In genomic region chr4:48235050-48235449, GRCh38 we compare ENCODE assay signal across 1 cellular context.
TF ChIP-seq lines count a peak whose summit lies in the region.

No MANE protein-coding gene starts in this region.

TF ChIP-seq in K562, 482 proteins besides CTCF, POLR2A, EP300 and RAD21 (continued from another document):
- TF ChIP-seq CREB3 (tag; conservative IDR thresholded peaks at IDR 0.05; ENCODE audit: low read depth) (0 out of 2 replicates have a peak, but pooled peaks have one; percentile 57), DDX20 (tag; IDR thresholded peaks at IDR 0.05; ENCODE audit: low read depth) (0 out of 2 replicates have a peak, but pooled peaks have one; percentile 31), GATA2 (CRISPR knock-in tag; IDR thresholded peaks at IDR 0.05) (no peak), HSF4 (CRISPR knock-in tag; IDR thresholded peaks at IDR 0.05; ENCODE audit: borderline replicate concordance) (0 out of 2 replicates have a peak, but pooled peaks have one; percentile 55), RBFOX2 (IDR thresholded peaks at IDR 0.05; ENCODE audit: low read depth, low read length) (no peak), RFX7 (CRISPR knock-in tag; IDR thresholded peaks at IDR 0.05) (no peak), ZNF23 (CRISPR knock-in tag; IDR thresholded peaks at IDR 0.05) (peak; percentile 55; the same call in 1 of the 2 replicates), SMAD4 (CRISPR knock-in tag; conservative IDR thresholded peaks at IDR 0.05) (peak; percentile 68), ZNF311 (CRISPR knock-in tag; IDR thresholded peaks at IDR 0.05) (peak; percentile 88), ZNF668 (CRISPR knock-in tag; IDR thresholded peaks at IDR 0.05) (0 out of 2 replicates have a peak, but pooled peaks have one; percentile 60), ZNF592 (IDR thresholded peaks at IDR 0.05) (peak; percentile 85)
- TF ChIP-seq, protein P1, sequence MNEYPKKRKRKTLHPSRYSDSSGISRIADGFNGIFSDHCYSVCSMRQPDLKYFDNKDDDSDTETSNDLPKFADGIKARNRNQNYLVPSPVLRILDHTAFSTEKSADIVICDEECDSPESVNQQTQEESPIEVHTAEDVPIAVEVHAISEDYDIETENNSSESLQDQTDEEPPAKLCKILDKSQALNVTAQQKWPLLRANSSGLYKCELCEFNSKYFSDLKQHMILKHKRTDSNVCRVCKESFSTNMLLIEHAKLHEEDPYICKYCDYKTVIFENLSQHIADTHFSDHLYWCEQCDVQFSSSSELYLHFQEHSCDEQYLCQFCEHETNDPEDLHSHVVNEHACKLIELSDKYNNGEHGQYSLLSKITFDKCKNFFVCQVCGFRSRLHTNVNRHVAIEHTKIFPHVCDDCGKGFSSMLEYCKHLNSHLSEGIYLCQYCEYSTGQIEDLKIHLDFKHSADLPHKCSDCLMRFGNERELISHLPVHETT (CRISPR knock-in tag; conservative IDR thresholded peaks at IDR 0.05 in 1 of 2, IDR thresholded peaks at IDR 0.05 in 1 of 2): 0 out of 4 replicates have a peak, but pooled peaks of 1 of the 2 experiments have one; percentile 39
- TF ChIP-seq, protein P2, sequence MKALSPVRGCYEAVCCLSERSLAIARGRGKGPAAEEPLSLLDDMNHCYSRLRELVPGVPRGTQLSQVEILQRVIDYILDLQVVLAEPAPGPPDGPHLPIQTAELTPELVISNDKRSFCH (CRISPR knock-in tag; IDR thresholded peaks at IDR 0.05): no peak
- TF ChIP-seq, protein P2 (tag; IDR thresholded peaks at IDR 0.05): 0 out of 2 replicates have a peak, but pooled peaks have one; percentile 38
- TF ChIP-seq, protein P3, sequence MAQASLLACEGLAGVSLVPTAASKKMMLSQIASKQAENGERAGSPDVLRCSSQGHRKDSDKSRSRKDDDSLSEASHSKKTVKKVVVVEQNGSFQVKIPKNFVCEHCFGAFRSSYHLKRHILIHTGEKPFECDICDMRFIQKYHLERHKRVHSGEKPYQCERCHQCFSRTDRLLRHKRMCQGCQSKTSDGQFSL (CRISPR knock-in tag; IDR thresholded peaks at IDR 0.05): no peak
- TF ChIP-seq, protein P3 (tag; IDR thresholded peaks at IDR 0.05): peak in 1 of 2 experiments; percentile 59; a peak in 1 of 4 replicates
- TF ChIP-seq, protein P4, sequence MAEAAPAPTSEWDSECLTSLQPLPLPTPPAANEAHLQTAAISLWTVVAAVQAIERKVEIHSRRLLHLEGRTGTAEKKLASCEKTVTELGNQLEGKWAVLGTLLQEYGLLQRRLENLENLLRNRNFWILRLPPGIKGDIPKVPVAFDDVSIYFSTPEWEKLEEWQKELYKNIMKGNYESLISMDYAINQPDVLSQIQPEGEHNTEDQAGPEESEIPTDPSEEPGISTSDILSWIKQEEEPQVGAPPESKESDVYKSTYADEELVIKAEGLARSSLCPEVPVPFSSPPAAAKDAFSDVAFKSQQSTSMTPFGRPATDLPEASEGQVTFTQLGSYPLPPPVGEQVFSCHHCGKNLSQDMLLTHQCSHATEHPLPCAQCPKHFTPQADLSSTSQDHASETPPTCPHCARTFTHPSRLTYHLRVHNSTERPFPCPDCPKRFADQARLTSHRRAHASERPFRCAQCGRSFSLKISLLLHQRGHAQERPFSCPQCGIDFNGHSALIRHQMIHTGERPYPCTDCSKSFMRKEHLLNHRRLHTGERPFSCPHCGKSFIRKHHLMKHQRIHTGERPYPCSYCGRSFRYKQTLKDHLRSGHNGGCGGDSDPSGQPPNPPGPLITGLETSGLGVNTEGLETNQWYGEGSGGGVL (CRISPR knock-in tag; IDR thresholded peaks at IDR 0.05): 0 out of 2 replicates have a peak, but pooled peaks have one; percentile 33
